In the genomic region with DNA sequence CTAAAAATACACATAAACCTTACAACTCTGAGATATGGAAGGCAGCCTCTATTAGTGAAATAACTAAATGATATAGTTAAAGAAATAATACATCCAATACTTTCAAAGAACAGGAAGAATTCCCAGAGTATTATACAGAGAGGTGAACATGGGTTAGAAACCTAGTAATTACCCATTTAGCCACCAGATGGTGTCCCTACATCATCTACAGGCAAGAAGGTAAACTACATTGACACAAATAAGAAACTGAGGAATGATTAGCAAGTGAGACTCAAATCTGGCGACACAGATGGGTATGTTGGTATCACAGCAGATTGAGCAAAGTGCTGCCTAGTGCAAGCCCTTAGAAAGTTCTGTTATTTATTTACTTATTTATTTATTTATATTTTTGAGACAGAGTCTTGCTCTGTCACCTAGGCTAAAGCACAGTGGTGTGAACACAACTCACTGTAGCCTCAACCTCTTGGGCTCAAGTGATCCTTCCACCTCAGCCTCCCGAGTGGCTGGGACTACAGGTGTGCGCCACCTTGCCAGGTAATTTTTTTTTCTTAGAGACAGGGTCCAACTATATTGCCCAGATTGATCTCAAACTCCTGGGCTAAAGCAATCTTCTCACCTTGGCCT, we compare ENCODE assay signal across 9 cellular contexts. TPM values are rescaled to one million over a fixed set of nuclear protein-coding genes. Genes with fewer than 3 reads are reported as not detected.
A peak's percentile ranks its signal among the peaks of the same experiment; 100 is the strongest.
DNase-seq lines count a peak whose midpoint lies in the region; ATAC-seq, FAIRE-seq and TF ChIP-seq lines count a peak whose summit lies in the region.
"Had no signal": no experiment of that assay in that cellular context is flagged by ENCODE, and none has a peak within 500 bp of the region (broad histone marks: within the 10 kb centered on the region; RNA-seq: fewer than 3 reads in every experiment).

No MANE protein-coding gene starts in this region.

- 81 to 91% (median 84%) methylated on average over 3 of the region's 3 CpGs for WGBS in small intestine, 3 donors

- peaks cover 6 to 7% of the 10 kb centered on the region in 2 donors for H3K36me3 ChIP-seq in small intestine (ENCODE audit: control insufficient read depth in 2 of 2, insufficient read depth in 2 of 2, low read length in 2 of 2)

- DNase-seq in AG04450 (ENCODE audit: low read depth, low spot score) (no peak), SK-N-DZ (ENCODE audit: low spot score) (peak; percentile 7), foreskin melanocyte (peak; percentile 11), small intestine (peak; percentile 40), mucosa of gallbladder (ENCODE audit: low spot score) (no peak)

- TF ChIP-seq CTCF in AG04450 (IDR thresholded peaks at IDR 0.05; ENCODE audit: low read depth, low read length) = peak; percentile 71
- peak; percentile 50; the same call in 1 of the 2 replicates for TF ChIP-seq CTCF in GM12875 (IDR thresholded peaks at IDR 0.05; ENCODE audit: borderline replicate concordance, insufficient read depth, low read depth, low read length)

- H3K9me3 ChIP-seq in AG04450 (ENCODE audit: control insufficient read depth, insufficient read depth, low read length) (no peaks in the 10 kb centered on the region), small intestine (ENCODE audit: control insufficient read depth, low read depth) (no peaks in the 10 kb centered on the region)

- no peak for ATAC-seq in HG02840 (IDR thresholded peaks at IDR 0.05; ENCODE audit: low FRiP score, unreplicated experiment)
- no peak for ATAC-seq in HG03354 (IDR thresholded peaks at IDR 0.05; ENCODE audit: poor library complexity, severe bottlenecking, unreplicated experiment)

- CTCF ChIA-PET in AG04450 (lab: Charles Lee) = interaction anchor here (0.6 to 3.6 kb wide), 12 partner anchors 18 to 427 kb away, joined by 3 to 23 read pairs (median 4); no protein-coding TSS in a partner anchor

- H3K4me1 ChIP-seq in small intestine (ENCODE audit: control insufficient read depth in 2 of 2, insufficient read depth in 1 of 2, low read depth in 1 of 2, low read length in 1 of 2) = no peaks in the 10 kb centered on the region

- no peak overlapping the region for H3K4me3 ChIP-seq in AG04450 (ENCODE audit: low read depth, low read length)
- no peak overlapping the region for H3K4me3 ChIP-seq in GM12875 (ENCODE audit: low read depth, low read length)
- H3K4me3 ChIP-seq in small intestine (ENCODE audit: low read depth in 1 of 2, low read length in 2 of 2) = no peak overlapping the region

- H3K27me3 ChIP-seq in AG04450 (ENCODE audit: control insufficient read depth, insufficient read depth, low read length) (no peaks in the 10 kb centered on the region), small intestine (ENCODE audit: control insufficient read depth in 2 of 2, insufficient read depth in 2 of 2, low read length in 2 of 2) (no peaks in the 10 kb centered on the region)

- H3K27ac ChIP-seq in AG04450 (ENCODE audit: low read depth, low read length) (no peak overlapping the region), small intestine (ENCODE audit: low read depth in 1 of 2, low read length in 1 of 2) (no peak overlapping the region)

- peak; percentile 15 for FAIRE-seq in small intestine (lab: Jason Lieb, UNC)
- FAIRE-seq: endometrium had no signal

- POLR2A ChIA-PET in AG04450 (lab: Yijun Ruan, JAX) = no interaction called here

RNA-seq across cellular contexts. Expression of a gene that starts 28.2 kb away (rescaled TPM):
- 13.4 and 14.4 TPM in 2 replicates for polyA plus RNA-seq in AG04450 (2011; rRNA removed)
- polyA minus RNA-seq in AG04450 (2011; rRNA and poly(A)+ RNA removed) = 23.2 and 23.3 TPM in 2 replicates
- polyA plus RNA-seq in SK-N-DZ (2014; cell fraction: cytosol; rRNA removed) = 13.9 and 17.3 TPM in 2 replicates
- polyA plus RNA-seq in SK-N-DZ (2014; cell fraction: nucleus; rRNA removed) = 10.0 and 20.0 TPM in 2 replicates
- 1 to 10 TPM; 3.0 to 8.5 (median 5.6) TPM for polyA plus RNA-seq in small intestine
- total RNA-seq in mucosa of gallbladder = 40.1 TPM

RNA-seq across cellular contexts. Expression of a gene that starts 34.9 kb away (rescaled TPM):
- polyA plus RNA-seq in AG04450 (2011; rRNA removed) (not detected in 2 replicates), small intestine (under 1 TPM in 1 of 3 donors, not detected in 2; 0.13 TPM)
- not detected in 2 replicates for polyA minus RNA-seq in AG04450 (2011; rRNA and poly(A)+ RNA removed)
- not detected in 2 replicates for polyA plus RNA-seq in SK-N-DZ (2014; cell fraction: cytosol; rRNA removed)
- polyA plus RNA-seq in SK-N-DZ (2014; cell fraction: nucleus; rRNA removed) = not detected in 2 replicates
- 4.8 TPM for total RNA-seq in mucosa of gallbladder

RNA-seq across cellular contexts. Expression of a gene that starts 36.6 kb away (rescaled TPM):
- polyA plus RNA-seq in AG04450 (2011; rRNA removed) = 135 and 161 TPM in 2 replicates
- polyA minus RNA-seq in AG04450 (2011; rRNA and poly(A)+ RNA removed) = 47.9 and 64.0 TPM in 2 replicates
- 126 and 133 TPM in 2 replicates for polyA plus RNA-seq in SK-N-DZ (2014; cell fraction: cytosol; rRNA removed)
- 46.8 and 80.2 TPM in 2 replicates for polyA plus RNA-seq in SK-N-DZ (2014; cell fraction: nucleus; rRNA removed)
- polyA plus RNA-seq in small intestine = 100 to 1,000 TPM in 2 of 3 donors, 10 to 100 TPM in 1; 90.6 to 215 (median 130) TPM
- total RNA-seq in mucosa of gallbladder = 106 TPM

RNA-seq across cellular contexts. Expression of a gene that starts 36.9 kb away (rescaled TPM):
- polyA plus RNA-seq in AG04450 (2011; rRNA removed) (127 and 147 TPM in 2 replicates), small intestine (10 to 100 TPM; 13.0 to 33.3 (median 19.2) TPM)
- 55.3 and 58.0 TPM in 2 replicates for polyA minus RNA-seq in AG04450 (2011; rRNA and poly(A)+ RNA removed)
- polyA plus RNA-seq in SK-N-DZ (2014; cell fraction: cytosol; rRNA removed) = 74.6 and 77.2 TPM in 2 replicates
- 185 and 201 TPM in 2 replicates for polyA plus RNA-seq in SK-N-DZ (2014; cell fraction: nucleus; rRNA removed)
- total RNA-seq in mucosa of gallbladder = 55.0 TPM

RNA-seq across cellular contexts. Expression of a gene that starts 52.1 kb away (rescaled TPM):
- polyA plus RNA-seq in AG04450 (2011; rRNA removed) (0.72 and 0.86 TPM in 2 replicates), small intestine (1 to 10 TPM in 1 of 3 donors, not detected in 2; 1.8 TPM)
- polyA minus RNA-seq in AG04450 (2011; rRNA and poly(A)+ RNA removed) = 1.0 and 1.5 TPM in 2 replicates
- not detected in 2 replicates for polyA plus RNA-seq in SK-N-DZ (2014; cell fraction: cytosol; rRNA removed)
- not detected in 2 replicates for polyA plus RNA-seq in SK-N-DZ (2014; cell fraction: nucleus; rRNA removed)
- total RNA-seq in mucosa of gallbladder = 2.0 TPM

Comparison
In these comparisons a context has a peak if more than half of its experiments do, and no peak if none do; other contexts are left out.
1. DNase-seq: peak in SK-N-DZ (single experiment), foreskin melanocyte (single experiment) and small intestine (single experiment); none in AG04450 (single experiment) and mucosa of gallbladder (single experiment).